16 cellular contexts compared by ENCODE assay signal in the genomic region with DNA sequence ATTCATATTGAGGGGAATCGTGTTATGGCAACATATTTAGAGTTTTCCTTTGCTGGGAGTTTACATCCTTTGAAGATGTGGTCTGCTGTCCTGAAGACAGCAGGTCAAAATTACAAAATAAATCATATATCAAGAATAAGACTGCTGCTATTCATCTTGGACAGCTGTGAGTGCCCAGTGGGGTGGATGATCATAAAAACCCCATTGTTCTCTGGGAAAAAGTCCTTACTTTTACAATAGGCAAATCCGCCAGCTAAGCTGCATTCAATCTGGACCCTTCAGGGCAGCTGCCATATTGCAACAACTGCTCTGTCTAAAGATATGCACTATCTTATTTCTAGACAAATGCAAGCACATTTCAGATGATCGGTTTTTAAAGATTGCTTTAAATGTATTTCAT. TPM values are rescaled to one million over a fixed set of nuclear protein-coding genes. Genes with fewer than 3 reads are reported as not detected.
"Had no signal": no experiment of that assay in that cellular context is flagged by ENCODE, and none has a peak within 500 bp of the region (broad histone marks: within the 10 kb centered on the region; RNA-seq: fewer than 3 reads in every experiment).

No MANE protein-coding gene starts in this region.

- H3K27me3 Mint-ChIP-seq: activated naive CD8-positive, alpha-beta T cell treated with anti-CD3 and anti-CD28 coated beads, Interleukin-2, amount 10 ng/mL, durations not matched to agents 7 days and 5 days; central memory CD8-positive, alpha-beta T cell had no signal

- DNase-seq: activated CD4-positive, alpha-beta T cell treated with anti-CD3 and anti-CD28 coated beads for 1 hour; activated CD4-positive, alpha-beta T cell treated with anti-CD3 and anti-CD28 coated beads, Interleukin-2, amount 50 U/mL, for 4 hours; activated gamma-delta T cell; activated naive CD8-positive, alpha-beta T cell treated with anti-CD3 and anti-CD28 coated beads, Interleukin-2, amount 10 ng/mL, durations not matched to agents 7 days and 5 days; activated T-cell treated with anti-CD3 and anti-CD28 coated beads, Interleukin-2, amount 50 U/mL, for 72 hours; anterior cingulate cortex; brain microvascular endothelial cell; cortex of kidney; effector CD8-positive, alpha-beta T cell; foreskin keratinocyte; immature natural killer cell; pancreas had no signal

- H3K4me3 Mint-ChIP-seq: activated naive CD8-positive, alpha-beta T cell treated with anti-CD3 and anti-CD28 coated beads, Interleukin-2, amount 10 ng/mL, durations not matched to agents 7 days and 5 days; activated T-cell treated with anti-CD3 and anti-CD28 coated beads, Interleukin-2, amount 50 U/mL, for 72 hours; central memory CD8-positive, alpha-beta T cell; stimulated activated effector memory CD8-positive, alpha-beta T cell treated with anti-CD3 and anti-CD28 coated beads, Interleukin-12 subunit alpha, Interleukin-12 subunit beta, amount 100 ng/mL, for 72 hours had no signal

- H3K36me3 ChIP-seq: brain microvascular endothelial cell, pancreas, thoracic aorta had no signal

- H3K27ac ChIP-seq: brain microvascular endothelial cell, foreskin keratinocyte, pancreas, thoracic aorta, VCaP had no signal

- H3K4me3 ChIP-seq: pancreas, thoracic aorta had no signal

- H3K4me1 ChIP-seq: pancreas had no signal

- H3K9me3 Mint-ChIP-seq: activated naive CD8-positive, alpha-beta T cell treated with anti-CD3 and anti-CD28 coated beads, Interleukin-2, amount 10 ng/mL, durations not matched to agents 7 days and 5 days; activated T-cell treated with anti-CD3 and anti-CD28 coated beads, Interleukin-2, amount 50 U/mL, for 72 hours; central memory CD8-positive, alpha-beta T cell; immature natural killer cell; stimulated activated effector memory CD8-positive, alpha-beta T cell treated with anti-CD3 and anti-CD28 coated beads, Interleukin-12 subunit alpha, Interleukin-12 subunit beta, amount 100 ng/mL, for 72 hours had no signal

- H3K27me3 ChIP-seq: brain microvascular endothelial cell, foreskin keratinocyte, pancreas had no signal

- H3K27ac Mint-ChIP-seq: activated naive CD8-positive, alpha-beta T cell treated with anti-CD3 and anti-CD28 coated beads, Interleukin-2, amount 10 ng/mL, durations not matched to agents 7 days and 5 days; activated T-cell treated with anti-CD3 and anti-CD28 coated beads, Interleukin-2, amount 50 U/mL, for 72 hours; stimulated activated effector memory CD8-positive, alpha-beta T cell treated with anti-CD3 and anti-CD28 coated beads, Interleukin-12 subunit alpha, Interleukin-12 subunit beta, amount 100 ng/mL, for 72 hours had no signal

- H3K9me3 ChIP-seq: pancreas, thoracic aorta had no signal

RNA-seq across cellular contexts. Expression of gene CASS4, which starts 19.4 kb away (rescaled TPM):
- total RNA-seq: foreskin keratinocyte had no signal
